In genomic region chr1:40379785-40380452, GRCh38 we compare ENCODE assay signal across 10 cellular contexts. TPM values are rescaled to one million over a fixed set of nuclear protein-coding genes. Genes with fewer than 3 reads are reported as not detected.
DNase-seq lines count a peak whose midpoint lies in the region; ATAC-seq and TF ChIP-seq lines count a peak whose summit lies in the region.
"Had no signal": no experiment of that assay in that cellular context is flagged by ENCODE, and none has a peak within 500 bp of the region (broad histone marks: within the 10 kb centered on the region; RNA-seq: fewer than 3 reads in every experiment).

No MANE protein-coding gene starts in this region.

- H3K9me3 ChIP-seq in T-helper 17 cell (ENCODE audit: control insufficient read depth, low read length, poor library complexity, severe bottlenecking) = no peaks in the 10 kb centered on the region
- no peaks in the 10 kb centered on the region for H3K9me3 ChIP-seq in upper lobe of left lung
- no peaks in the 10 kb centered on the region for H3K9me3 ChIP-seq in endodermal cell (ENCODE audit: control insufficient read depth, low read length)

- H3K4me1 Mint-ChIP-seq in activated T-cell treated with anti-CD3 and anti-CD28 coated beads, Interleukin-2, amount 50 U/mL, for 72 hours (ENCODE audit: low read depth) = peaks cover 88% of the 10 kb centered on the region
- H3K4me1 Mint-ChIP-seq in T-helper 17 cell (peaks cover 61% of the 10 kb centered on the region), endodermal cell (peaks cover 36% of the 10 kb centered on the region), WTC11 (peaks cover 6% of the 10 kb centered on the region; the same call in 1 of the 2 replicates)

- CTCF ChIA-PET in WTC11 (lab: Charles Lee) = interaction anchor here (1.0 to 1.5 kb wide), 2 partner anchors 41 to 236 kb away, joined by 4 read pairs; no protein-coding TSS in a partner anchor

- TF ChIP-seq POLR2A in upper lobe of left lung (IDR thresholded peaks at IDR 0.05) = no peak

- DNase-seq in activated T-cell treated with anti-CD3 and anti-CD28 coated beads, Interleukin-2, amount 50 U/mL, for 72 hours = no peak
- DNase-seq in activated T-cell treated with anti-CD3 and anti-CD28 coated beads, Interleukin-2, amount 50 U/mL, for 1 hour = no peak
- DNase-seq in T-helper 17 cell (no peak), fibroblast of the aortic adventitia (ENCODE audit: low read depth) (peak; percentile 75), upper lobe of left lung (no peak), endodermal cell (no peak), SK-N-DZ (ENCODE audit: low spot score) (no peak), WTC11 (ENCODE audit: low spot score) (no peak)
- DNase-seq: AML-193, RPMI8226 had no signal

- H3K27ac Mint-ChIP-seq in activated T-cell treated with anti-CD3 and anti-CD28 coated beads, Interleukin-2, amount 50 U/mL, for 72 hours = peak overlapping the region; percentile 100
- H3K27ac Mint-ChIP-seq in T-helper 17 cell (peak overlapping the region; percentile 98), endodermal cell (no peak overlapping the region), WTC11 (no peak overlapping the region)

- H3K36me3 ChIP-seq in upper lobe of left lung (no peaks in the 10 kb centered on the region), endodermal cell (ENCODE audit: control insufficient read depth, insufficient read depth, low read length) (peaks cover 9% of the 10 kb centered on the region)

- H3K9ac ChIP-seq in endodermal cell (ENCODE audit: extremely low read depth, low read length, poor library complexity, severe bottlenecking) = no peak overlapping the region

- POLR2A ChIA-PET in WTC11 (lab: Charles Lee) = no interaction called here

- no peaks in the 10 kb centered on the region for H3K27me3 Mint-ChIP-seq in activated T-cell treated with anti-CD3 and anti-CD28 coated beads, Interleukin-2, amount 50 U/mL, for 72 hours (ENCODE audit: low read depth)
- no peaks in the 10 kb centered on the region for H3K27me3 Mint-ChIP-seq in T-helper 17 cell
- H3K27me3 Mint-ChIP-seq in endodermal cell (ENCODE audit: insufficient read depth) = peaks cover 1% of the 10 kb centered on the region
- H3K27me3 Mint-ChIP-seq in WTC11 (ENCODE audit: low read depth) = peaks cover 2% of the 10 kb centered on the region; the same call in 1 of the 2 replicates

- H3K4me3 Mint-ChIP-seq in activated T-cell treated with anti-CD3 and anti-CD28 coated beads, Interleukin-2, amount 50 U/mL, for 72 hours = peak overlapping the region; percentile 97 to 100
- H3K4me3 Mint-ChIP-seq in T-helper 17 cell (peak overlapping the region; percentile 19), endodermal cell (no peak overlapping the region), WTC11 (no peak overlapping the region)

- H3K27ac ChIP-seq in upper lobe of left lung (peak overlapping the region in 3 of 4 donors; percentile 29 to 93 (median 92)), endodermal cell (ENCODE audit: low read depth, low read length) (no peak overlapping the region)

- no peak for ATAC-seq in activated T-cell treated with anti-CD3 and anti-CD28 coated beads, Interleukin-2, amount 50 U/mL, for 72 hours (replicated peaks in 1 of 2)
- ATAC-seq in T-helper 17 cell (no peak), upper lobe of left lung (ENCODE audit: low FRiP score in 2 of 2) (no peak), WTC11 (no peak)

- no peaks in the 10 kb centered on the region for H3K27me3 ChIP-seq in upper lobe of left lung
- no peaks in the 10 kb centered on the region for H3K27me3 ChIP-seq in endodermal cell (ENCODE audit: control insufficient read depth, insufficient read depth, low read length, poor library complexity, severe bottlenecking)

- no peaks in the 10 kb centered on the region for H3K9me3 Mint-ChIP-seq in activated T-cell treated with anti-CD3 and anti-CD28 coated beads, Interleukin-2, amount 50 U/mL, for 72 hours
- no peaks in the 10 kb centered on the region for H3K9me3 Mint-ChIP-seq in endodermal cell
- no peaks in the 10 kb centered on the region for H3K9me3 Mint-ChIP-seq in WTC11

- WGBS in upper lobe of left lung, 2 donors = 52 to 78% methylated on average over 1 of the region's 1 CpG
- WGBS in endodermal cell (ENCODE audit: insufficient coverage in 1 of 2, insufficient read length in 1 of 2), 2 experiments = 83% methylated on average over 1 of the region's 1 CpG; no CpG with 5 or more reads in 1 of the 2 experiments

- no peak for TF ChIP-seq CTCF in fibroblast of the aortic adventitia (IDR thresholded peaks at IDR 0.05; ENCODE audit: insufficient read depth, low read length)
- TF ChIP-seq CTCF in upper lobe of left lung (IDR thresholded peaks at IDR 0.05) = no peak
- no peak for TF ChIP-seq CTCF in endodermal cell (conservative IDR thresholded peaks at IDR 0.05)
- no peak for TF ChIP-seq CTCF in WTC11 (IDR thresholded peaks at IDR 0.05)

- H3K4me3 ChIP-seq in fibroblast of the aortic adventitia (ENCODE audit: low read depth, low read length) (no peak overlapping the region), upper lobe of left lung (no peak overlapping the region), endodermal cell (ENCODE audit: low read length) (no peak overlapping the region)

- peaks cover 39 to 63% of the 10 kb centered on the region in 2 donors for H3K36me3 Mint-ChIP-seq in activated T-cell treated with anti-CD3 and anti-CD28 coated beads, Interleukin-2, amount 50 U/mL, for 72 hours (ENCODE audit: insufficient read depth in 2 of 2)
- H3K36me3 Mint-ChIP-seq in T-helper 17 cell (ENCODE audit: low read depth) (no peaks in the 10 kb centered on the region), endodermal cell (ENCODE audit: low read depth) (peaks cover 8% of the 10 kb centered on the region), WTC11 (no peaks in the 10 kb centered on the region)

- no peak for TF ChIP-seq EP300 in upper lobe of left lung (IDR thresholded peaks at IDR 0.05)

- H3K4me1 ChIP-seq in upper lobe of left lung (peaks cover 20 to 58% (median 51%) of the 10 kb centered on the region in 4 donors), endodermal cell (ENCODE audit: control insufficient read depth, insufficient read depth, low read length) (peaks cover 8% of the 10 kb centered on the region)

TF ChIP-seq in WTC11, 78 proteins besides CTCF, POLR2A, EP300 and RAD21 (continues in another document):
- TF ChIP-seq IRF2 (CRISPR knock-in tag; IDR thresholded peaks at IDR 0.05; ENCODE audit: borderline replicate concordance, low read depth) (no peak), ZNF232 (CRISPR knock-in tag; IDR thresholded peaks at IDR 0.05) (no peak), TEAD4 (CRISPR knock-in tag; IDR thresholded peaks at IDR 0.05) (no peak), NR2C2 (CRISPR knock-in tag; IDR thresholded peaks at IDR 0.05) (no peak), FOXJ3 (CRISPR knock-in tag; IDR thresholded peaks at IDR 0.05; ENCODE audit: borderline replicate concordance) (no peak), USF1 (CRISPR knock-in tag; IDR thresholded peaks at IDR 0.05) (no peak), GABPB1 (CRISPR knock-in tag; IDR thresholded peaks at IDR 0.05) (no peak), MLX (CRISPR knock-in tag; IDR thresholded peaks at IDR 0.05) (no peak), TCF7 (CRISPR knock-in tag; IDR thresholded peaks at IDR 0.05; ENCODE audit: low read depth) (no peak)
- TF ChIP-seq, protein P1, sequence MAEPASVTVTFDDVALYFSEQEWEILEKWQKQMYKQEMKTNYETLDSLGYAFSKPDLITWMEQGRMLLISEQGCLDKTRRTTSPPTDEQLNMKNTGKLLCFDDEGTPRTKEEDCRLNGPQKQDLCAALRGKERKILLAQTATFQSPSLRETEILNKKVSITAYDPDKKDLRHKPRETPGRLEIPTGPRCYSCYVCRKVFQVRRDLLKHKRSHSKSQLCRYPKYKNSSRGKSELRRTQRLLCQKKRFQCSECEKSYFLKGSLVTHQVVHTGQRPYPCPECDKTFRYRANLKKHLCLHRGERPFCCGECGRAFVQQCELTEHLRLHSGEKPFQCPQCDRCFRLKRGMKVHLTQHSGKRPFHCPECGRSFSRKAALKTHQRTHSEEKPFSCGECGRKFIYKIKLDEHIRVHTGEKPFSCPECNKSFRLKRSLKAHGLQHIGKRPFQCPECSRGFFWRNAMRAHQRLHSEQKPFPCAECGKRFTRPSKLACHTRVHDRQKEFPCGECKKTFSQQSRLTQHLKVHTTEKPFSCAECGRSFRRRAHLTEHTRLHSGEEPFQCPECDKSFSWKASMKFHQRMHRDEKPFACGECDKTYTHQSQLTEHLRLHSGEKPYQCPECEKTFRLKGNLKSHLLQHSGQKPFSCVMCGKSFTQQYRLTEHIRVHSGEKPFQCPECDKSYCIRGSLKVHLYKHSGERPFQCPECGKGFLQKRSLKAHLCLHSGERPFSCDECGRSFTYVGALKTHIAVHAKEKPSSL (CRISPR knock-in tag; conservative IDR thresholded peaks at IDR 0.05) = no peak

RNA-seq across cellular contexts. Expression of gene SMAP2, which starts 6.4 kb away (rescaled TPM):
- 100 to 1,000 TPM; 487 to 586 TPM for total RNA-seq in activated T-cell treated with anti-CD3 and anti-CD28 coated beads, Interleukin-2, amount 50 U/mL, for 72 hours
- total RNA-seq in T-helper 17 cell = 100 to 1,000 TPM; 155 to 169 TPM
- total RNA-seq in fibroblast of the aortic adventitia (ENCODE audit: low replicate concordance) = 5.4 and 27.4 TPM in 2 replicates
- 10 to 100 TPM; 68.7 to 95.3 (median 72.2) TPM for total RNA-seq in upper lobe of left lung
- 10 to 100 TPM; 21.9 to 22.3 TPM for total RNA-seq in endodermal cell
- 18.0 TPM for polyA plus RNA-seq in endodermal cell (2013, experiment 1 of 2)
- polyA plus RNA-seq in endodermal cell (2013, experiment 2 of 2) = 17.6 TPM
- 16.5 and 17.8 TPM in 2 replicates for polyA plus RNA-seq in SK-N-DZ (2014; cell fraction: cytosol; rRNA removed)
- polyA plus RNA-seq in SK-N-DZ (2014; cell fraction: nucleus; rRNA removed) = 14.5 and 17.0 TPM in 2 replicates
- 4.9 to 5.7 TPM (median 5.7 TPM) in 3 replicates for total RNA-seq in WTC11 (2021)

Comparison
In these comparisons a context has a peak if more than half of its experiments do, and no peak if none do; other contexts are left out.
1. H3K27ac Mint-ChIP-seq: peak in activated T-cell treated with anti-CD3 and anti-CD28 coated beads, Interleukin-2, amount 50 U/mL, for 72 hours (single experiment) and T-helper 17 cell (single experiment); none in endodermal cell (single experiment) and WTC11 (single experiment).
2. H3K4me3 Mint-ChIP-seq: peak in activated T-cell treated with anti-CD3 and anti-CD28 coated beads, Interleukin-2, amount 50 U/mL, for 72 hours (2 of 2) and T-helper 17 cell (single experiment); none in endodermal cell (single experiment) and WTC11 (single experiment).